ENCODE assay signal across 19 cellular contexts in genomic region chr6:20292905-20293304, GRCh38.
A peak's percentile ranks its signal among the peaks of the same experiment; 100 is the strongest.
DNase-seq lines count a peak whose midpoint lies in the region; ATAC-seq and TF ChIP-seq lines count a peak whose summit lies in the region.
"Had no signal": no experiment of that assay in that cellular context is flagged by ENCODE, and none has a peak within 500 bp of the region (broad histone marks: within the 10 kb centered on the region; RNA-seq: fewer than 3 reads in every experiment).

No MANE protein-coding gene starts in this region.

- no peak for TF ChIP-seq POLR2A in Peyer's patch (IDR thresholded peaks at IDR 0.05)

- H3K27me3 Mint-ChIP-seq in CD4-positive, alpha-beta T cell: no peaks in the 10 kb centered on the region
- no peaks in the 10 kb centered on the region for H3K27me3 Mint-ChIP-seq in activated T-helper 17 cell treated with anti-CD3 and anti-CD28 coated beads, Interleukin-2, amount 50 U/mL, for 72 hours

- H3K27ac ChIP-seq in CD4-positive, alpha-beta T cell (ENCODE audit: low read depth, low read length): no peak overlapping the region
- H3K27ac ChIP-seq in Peyer's patch: no peak overlapping the region
- H3K27ac ChIP-seq: BLaER1 treated with 17β-estradiol and CSF1 and Interleukin-3, amounts not matched to agents 10 nM and 100 nM had no signal

- H3K4me1 ChIP-seq in Peyer's patch: no peaks in the 10 kb centered on the region
- H3K4me1 ChIP-seq: BLaER1 treated with 17β-estradiol and CSF1 and Interleukin-3, amounts not matched to agents 10 nM and 100 nM had no signal

- H3K4me1 Mint-ChIP-seq in CD4-positive, alpha-beta T cell (ENCODE audit: low read depth): peaks cover 20% of the 10 kb centered on the region
- no peaks in the 10 kb centered on the region for H3K4me1 Mint-ChIP-seq in activated T-helper 17 cell treated with anti-CD3 and anti-CD28 coated beads, Interleukin-2, amount 50 U/mL, for 72 hours

- no peaks in the 10 kb centered on the region for H3K36me3 Mint-ChIP-seq in CD4-positive, alpha-beta T cell (ENCODE audit: low read depth)
- H3K36me3 Mint-ChIP-seq in activated T-helper 17 cell treated with anti-CD3 and anti-CD28 coated beads, Interleukin-2, amount 50 U/mL, for 72 hours (ENCODE audit: low read depth): no peaks in the 10 kb centered on the region

- intact Hi-C loops in CD4-positive, alpha-beta T cell (cut with DNase I, micrococcal nuclease): loop anchor here (2.0 to 10.0 kb wide), 6 partner anchors 108 to 1302 kb away; partner anchors contain the start of genes E2F3 (in 1 of the 2) and SOX4 (in 1 of the 2)

- POLR2A ChIA-PET in CD4-positive, alpha-beta T cell (lab: Charles Lee): interaction anchor here (1.0 kb wide), 1 partner anchor 27 kb away, joined by 7 read pairs; no protein-coding TSS in a partner anchor

- H3K27me3 ChIP-seq in CD4-positive, alpha-beta T cell (ENCODE audit: control insufficient read depth, insufficient read depth, low read length): no peaks in the 10 kb centered on the region
- H3K27me3 ChIP-seq in Peyer's patch: no peaks in the 10 kb centered on the region
- H3K27me3 ChIP-seq: BLaER1 treated with 17β-estradiol and CSF1 and Interleukin-3, amounts not matched to agents 10 nM and 100 nM had no signal

- no peak for TF ChIP-seq CTCF in CD4-positive, alpha-beta T cell (IDR thresholded peaks at IDR 0.05)
- TF ChIP-seq CTCF in Peyer's patch (IDR thresholded peaks at IDR 0.05): no peak

- no peaks in the 10 kb centered on the region for H3K36me3 ChIP-seq in Peyer's patch
- H3K36me3 ChIP-seq: BLaER1 treated with 17β-estradiol and CSF1 and Interleukin-3, amounts not matched to agents 10 nM and 100 nM had no signal

- DNase-seq in NCI-H748 (lab: John Stamatoyannopoulos, UW; ENCODE audit: unreplicated experiment) (peak; percentile 25), NCI-H748 treated with DMSO at 0.1 percent for 48 hours (lab: John Stamatoyannopoulos, UW) (no peak), NCI-H69 (lab: John Stamatoyannopoulos, UW) (peak; percentile 49), germinal center (ENCODE audit: low spot score) (no peak), iPS-NIHi11 (ENCODE audit: low spot score) (no peak), Peyer's patch (no peak)
- DNase-seq in CD4-positive, alpha-beta T cell: no peak
- DNase-seq: 8988T, DMS79, HFFc6, MM.1S, NCI-H1048, NCI-H1436, NCI-H187 treated with DMSO at 0.1 percent for 48 hours, NCI-H774, Right ventricle myocardium superior, SW 1271 had no signal

- CTCF ChIA-PET in CD4-positive, alpha-beta T cell (lab: Charles Lee): no interaction called here

- H3K4me3 Mint-ChIP-seq in CD4-positive, alpha-beta T cell: no peak overlapping the region
- H3K4me3 Mint-ChIP-seq in activated T-helper 17 cell treated with anti-CD3 and anti-CD28 coated beads, Interleukin-2, amount 50 U/mL, for 72 hours: no peak overlapping the region
- H3K4me3 Mint-ChIP-seq: HFFc6 had no signal

- no peaks in the 10 kb centered on the region for H3K9me3 ChIP-seq in CD4-positive, alpha-beta T cell (ENCODE audit: control insufficient read depth, low read length)
- H3K9me3 ChIP-seq in Peyer's patch: no peaks in the 10 kb centered on the region
- H3K9me3 ChIP-seq: BLaER1 treated with 17β-estradiol and CSF1 and Interleukin-3, amounts not matched to agents 10 nM and 100 nM had no signal

- no peak overlapping the region for H3K4me3 ChIP-seq in Peyer's patch
- H3K4me3 ChIP-seq: BLaER1 treated with 17β-estradiol and CSF1 and Interleukin-3, amounts not matched to agents 10 nM and 100 nM had no signal

- no peaks in the 10 kb centered on the region for H3K9me3 Mint-ChIP-seq in CD4-positive, alpha-beta T cell
- no peaks in the 10 kb centered on the region for H3K9me3 Mint-ChIP-seq in activated T-helper 17 cell treated with anti-CD3 and anti-CD28 coated beads, Interleukin-2, amount 50 U/mL, for 72 hours
- H3K9me3 Mint-ChIP-seq: HFFc6 had no signal

- peak; percentile 55 for ATAC-seq in CD4-positive, alpha-beta T cell (ENCODE audit: poor library complexity)
- ATAC-seq in activated T-helper 17 cell treated with anti-CD3 and anti-CD28 coated beads, Interleukin-2, amount 50 U/mL, for 72 hours (replicated peaks): no peak

- H3K27ac Mint-ChIP-seq in CD4-positive, alpha-beta T cell: no peak overlapping the region
- H3K27ac Mint-ChIP-seq in activated T-helper 17 cell treated with anti-CD3 and anti-CD28 coated beads, Interleukin-2, amount 50 U/mL, for 72 hours: peak overlapping the region; percentile 51
- H3K27ac Mint-ChIP-seq: HFFc6 had no signal

Comparison
In these comparisons a context has a peak if more than half of its experiments do, and no peak if none do; other contexts are left out.
1. DNase-seq: peak in NCI-H748 (single experiment) and NCI-H69 (single experiment); none in NCI-H748 treated with DMSO at 0.1 percent for 48 hours (single experiment), CD4-positive, alpha-beta T cell (0 of 10), germinal center (single experiment), iPS-NIHi11 (single experiment) and Peyer's patch (0 of 3).